19 cellular contexts compared by ENCODE assay signal in genomic region chr2:10588911-10589310, GRCh38.
"Had no signal": no experiment of that assay in that cellular context is flagged by ENCODE, and none has a peak within 500 bp of the region (broad histone marks: within the 10 kb centered on the region; RNA-seq: fewer than 3 reads in every experiment).

No MANE protein-coding gene starts in this region.

- H3K27me3 Mint-ChIP-seq: activated CD4-positive, alpha-beta memory T cell treated with anti-CD3 and anti-CD28 coated beads, Interleukin-2, amount 10 ng/mL, durations not matched to agents 7 days and 5 days; activated T-cell treated with anti-CD3 and anti-CD28 coated beads, Interleukin-2, amount 50 U/mL, for 24 hours; dendritic cell treated with granulocyte-macrophage colony-stimulating factor and Interleukin-4, amounts not matched to agents 40 ng/mL and 50 ng/mL, for 4 days; naive thymus-derived CD4-positive, alpha-beta T cell had no signal

- ATAC-seq: left lobe of liver; naive thymus-derived CD4-positive, alpha-beta T cell; stimulated activated effector memory CD8-positive, alpha-beta T cell treated with anti-CD3 and anti-CD28 coated beads, Interleukin-12 subunit alpha, Interleukin-12 subunit beta, amount 100 ng/mL, for 72 hours had no signal

- H3K9me3 Mint-ChIP-seq: activated CD4-positive, alpha-beta memory T cell treated with anti-CD3 and anti-CD28 coated beads, Interleukin-2, amount 10 ng/mL, durations not matched to agents 7 days and 5 days; activated naive CD4-positive, alpha-beta T cell treated with anti-CD3 and anti-CD28 coated beads for 36 hours; activated T-cell treated with anti-CD3 and anti-CD28 coated beads, Interleukin-2, amount 50 U/mL, for 24 hours; dendritic cell treated with granulocyte-macrophage colony-stimulating factor and Interleukin-4, amounts not matched to agents 40 ng/mL and 50 ng/mL, for 4 days; stimulated activated effector memory CD8-positive, alpha-beta T cell treated with anti-CD3 and anti-CD28 coated beads, Interleukin-12 subunit alpha, Interleukin-12 subunit beta, amount 100 ng/mL, for 72 hours; T-helper 2 cell treated with Interferon-gamma antibody and Interleukin-4, amounts not matched to agents 5 μg/mL and 100 μg/mL, for 36 hours had no signal

- H3K79me2 ChIP-seq: hepatocyte, parathyroid adenoma had no signal

- H3K27ac Mint-ChIP-seq: activated CD4-positive, alpha-beta memory T cell treated with anti-CD3 and anti-CD28 coated beads, Interleukin-2, amount 10 ng/mL, durations not matched to agents 7 days and 5 days; activated naive CD4-positive, alpha-beta T cell treated with anti-CD3 and anti-CD28 coated beads for 36 hours; activated T-cell treated with anti-CD3 and anti-CD28 coated beads, Interleukin-2, amount 50 U/mL, for 24 hours; dendritic cell treated with granulocyte-macrophage colony-stimulating factor and Interleukin-4, amounts not matched to agents 40 ng/mL and 50 ng/mL, for 4 days; stimulated activated effector memory CD8-positive, alpha-beta T cell treated with anti-CD3 and anti-CD28 coated beads, Interleukin-12 subunit alpha, Interleukin-12 subunit beta, amount 100 ng/mL, for 72 hours; T-helper 2 cell treated with Interferon-gamma antibody and Interleukin-4, amounts not matched to agents 5 μg/mL and 100 μg/mL, for 36 hours had no signal

- H3K4me1 ChIP-seq: adrenal gland, sigmoid colon had no signal

- H3K4me2 ChIP-seq: hepatocyte had no signal

- H2AFZ ChIP-seq: hepatocyte, parathyroid adenoma had no signal

- H3K4me1 Mint-ChIP-seq: activated CD4-positive, alpha-beta memory T cell treated with anti-CD3 and anti-CD28 coated beads, Interleukin-2, amount 10 ng/mL, durations not matched to agents 7 days and 5 days had no signal

- H3K9ac ChIP-seq: parathyroid adenoma had no signal

- H3K27ac ChIP-seq: adrenal gland, hepatocyte, parathyroid adenoma, sigmoid colon, SK-N-MC, thoracic aorta, upper lobe of left lung had no signal

- DNase-seq: activated CD4-positive, alpha-beta memory T cell treated with anti-CD3 and anti-CD28 coated beads, Interleukin-2, amount 10 ng/mL, durations not matched to agents 7 days and 5 days; activated CD4-positive, alpha-beta T cell treated with anti-CD3 and anti-CD28 coated beads for 48 hours; activated naive CD4-positive, alpha-beta T cell treated with anti-CD3 and anti-CD28 coated beads for 36 hours; activated T-cell treated with anti-CD3 and anti-CD28 coated beads, Interleukin-2, amount 50 U/mL, for 24 hours; adrenal gland; effector memory CD4-positive, alpha-beta T cell; foreskin fibroblast; naive thymus-derived CD4-positive, alpha-beta T cell; sigmoid colon; stimulated activated CD4-positive, alpha-beta T cell treated with anti-CD3 and anti-CD28 coated beads, Interleukin-4, amount 100 ng/mL, for 24 hours; upper lobe of left lung had no signal

- H3K4me3 Mint-ChIP-seq: activated CD4-positive, alpha-beta memory T cell treated with anti-CD3 and anti-CD28 coated beads, Interleukin-2, amount 10 ng/mL, durations not matched to agents 7 days and 5 days; activated naive CD4-positive, alpha-beta T cell treated with anti-CD3 and anti-CD28 coated beads for 36 hours; activated T-cell treated with anti-CD3 and anti-CD28 coated beads, Interleukin-2, amount 50 U/mL, for 24 hours; dendritic cell treated with granulocyte-macrophage colony-stimulating factor and Interleukin-4, amounts not matched to agents 40 ng/mL and 50 ng/mL, for 4 days; naive thymus-derived CD4-positive, alpha-beta T cell; stimulated activated effector memory CD8-positive, alpha-beta T cell treated with anti-CD3 and anti-CD28 coated beads, Interleukin-12 subunit alpha, Interleukin-12 subunit beta, amount 100 ng/mL, for 72 hours; T-helper 2 cell treated with Interferon-gamma antibody and Interleukin-4, amounts not matched to agents 5 μg/mL and 100 μg/mL, for 36 hours had no signal

- H3K27me3 ChIP-seq: adrenal gland, hepatocyte, sigmoid colon, upper lobe of left lung had no signal

- H3K4me3 ChIP-seq: adrenal gland, hepatocyte, sigmoid colon, SK-N-MC, thoracic aorta, upper lobe of left lung had no signal

- H3K9me3 ChIP-seq: adrenal gland, sigmoid colon, thoracic aorta, upper lobe of left lung had no signal
